ENCODE assay signal across 14 cellular contexts in the genomic region with DNA sequence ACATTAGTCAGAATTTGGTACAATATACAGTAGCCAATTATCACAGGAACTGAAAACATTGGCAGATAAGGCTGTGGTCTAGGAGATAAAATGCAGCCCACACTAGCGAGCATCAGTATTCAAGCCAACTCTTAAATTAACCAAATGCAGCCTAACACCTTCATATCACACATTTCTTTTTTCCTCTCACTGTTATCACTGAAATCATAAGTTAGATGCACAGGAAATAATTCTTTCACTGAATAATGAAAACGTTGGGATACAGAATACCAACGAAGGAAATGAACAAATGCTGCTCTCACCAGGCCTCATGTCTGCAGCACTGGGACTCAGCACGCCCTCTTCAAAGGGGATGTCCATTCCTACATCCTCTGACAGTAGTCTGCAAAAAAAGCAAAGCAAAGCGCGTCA.
A peak's percentile ranks its signal among the peaks of the same experiment; 100 is the strongest.
DNase-seq lines count a peak whose midpoint lies in the region; ATAC-seq, FAIRE-seq and TF ChIP-seq lines count a peak whose summit lies in the region.
"Had no signal": no experiment of that assay in that cellular context is flagged by ENCODE, and none has a peak within 500 bp of the region (broad histone marks: within the 10 kb centered on the region; RNA-seq: fewer than 3 reads in every experiment).

No MANE protein-coding gene starts in this region.

- TF ChIP-seq CTCF in right atrium auricular region (IDR thresholded peaks at IDR 0.05) = no peak

- no peak overlapping the region for H3K4me3 ChIP-seq in Jurkat, Clone E6-1 (ENCODE audit: low read length)
- H3K4me3 ChIP-seq in adipocyte (ENCODE audit: low read length) (no peak overlapping the region), muscle layer of colon (ENCODE audit: low read depth in 1 of 2, low read length in 2 of 2) (no peak overlapping the region), right atrium auricular region (no peak overlapping the region)
- H3K4me3 ChIP-seq: pancreas, vagina had no signal

- H3K9ac ChIP-seq in adipocyte (ENCODE audit: low read length) (peak overlapping the region; percentile 42), muscle layer of colon (ENCODE audit: low read length) (no peak overlapping the region)

- no peaks in the 10 kb centered on the region for H3K27me3 ChIP-seq in adipocyte (replicated peaks; ENCODE audit: control insufficient read depth, insufficient read depth, low read length)
- no peaks in the 10 kb centered on the region for H3K27me3 ChIP-seq in muscle layer of colon (ENCODE audit: control insufficient read depth in 1 of 2, insufficient read depth in 2 of 2, low read length in 2 of 2)
- H3K27me3 ChIP-seq in right atrium auricular region = no peaks in the 10 kb centered on the region
- H3K27me3 ChIP-seq: pancreas, vagina had no signal

- H3K36me3 ChIP-seq in adipocyte (ENCODE audit: control insufficient read depth, insufficient read depth, low read length, severe bottlenecking) = peaks cover 13% of the 10 kb centered on the region
- peaks cover 7% of the 10 kb centered on the region for H3K36me3 ChIP-seq in muscle layer of colon (ENCODE audit: insufficient read depth, low read length)
- no peaks in the 10 kb centered on the region for H3K36me3 ChIP-seq in right atrium auricular region
- H3K36me3 ChIP-seq: pancreas, vagina had no signal

- H3K4me1 ChIP-seq in adipocyte (ENCODE audit: control insufficient read depth, insufficient read depth, low read length) (peaks cover 73% of the 10 kb centered on the region), muscle layer of colon (ENCODE audit: insufficient read depth, low read length) (peaks cover 25% of the 10 kb centered on the region), right atrium auricular region (peaks cover 0 to 38% of the 10 kb centered on the region in 2 donors)
- H3K4me1 ChIP-seq: pancreas had no signal

- ATAC-seq in HG03442 (IDR thresholded peaks at IDR 0.05; ENCODE audit: unreplicated experiment) = no peak
- ATAC-seq: Panc1 had no signal

- H3K9me3 ChIP-seq in adipocyte (ENCODE audit: control insufficient read depth, low read length) (no peaks in the 10 kb centered on the region), muscle layer of colon (ENCODE audit: low read length) (no peaks in the 10 kb centered on the region), right atrium auricular region (no peaks in the 10 kb centered on the region)
- H3K9me3 ChIP-seq: pancreas, vagina had no signal

- no peak for FAIRE-seq in GM19239 (lab: Jason Lieb, UNC)
- FAIRE-seq: pancreas had no signal

- peak overlapping the region; percentile 19 for H3K27ac ChIP-seq in muscle layer of colon (ENCODE audit: low read depth, low read length)
- no peak overlapping the region for H3K27ac ChIP-seq in right atrium auricular region
- H3K27ac ChIP-seq: pancreas, vagina had no signal

- DNase-seq in Ammon's horn (ENCODE audit: low spot score) = peak; percentile 49
- DNase-seq in Jurkat, Clone E6-1 (ENCODE audit: low read depth, low spot score) = peak; percentile 49
- DNase-seq in adipocyte (ENCODE audit: low read depth) = no peak
- DNase-seq in SIG-M5 treated with dmso at 0.1 percent for 504 hours (lab: John Stamatoyannopoulos, UW; ENCODE audit: unreplicated experiment) = no peak
- DNase-seq in right atrium auricular region (ENCODE audit: low spot score) = no peak
- DNase-seq in GM19239 (ENCODE audit: insufficient read length, low spot score) = no peak
- DNase-seq: activated CD4-positive, CD25-positive, alpha-beta regulatory T cell treated with anti-CD3 and anti-CD28 coated beads, Interleukin-2, amount 50 U/mL, for 72 hours; islet precursor cell; NCI-H1694 treated with DMSO at 0.1 percent for 48 hours; pancreas had no signal

Comparison
In these comparisons a context has a peak if more than half of its experiments do, and no peak if none do; other contexts are left out.
1. DNase-seq: peak in Ammon's horn (single experiment) and Jurkat, Clone E6-1 (single experiment); none in adipocyte (single experiment), SIG-M5 treated with dmso at 0.1 percent for 504 hours (single experiment), right atrium auricular region (single experiment) and GM19239 (single experiment).